In the genomic region with DNA sequence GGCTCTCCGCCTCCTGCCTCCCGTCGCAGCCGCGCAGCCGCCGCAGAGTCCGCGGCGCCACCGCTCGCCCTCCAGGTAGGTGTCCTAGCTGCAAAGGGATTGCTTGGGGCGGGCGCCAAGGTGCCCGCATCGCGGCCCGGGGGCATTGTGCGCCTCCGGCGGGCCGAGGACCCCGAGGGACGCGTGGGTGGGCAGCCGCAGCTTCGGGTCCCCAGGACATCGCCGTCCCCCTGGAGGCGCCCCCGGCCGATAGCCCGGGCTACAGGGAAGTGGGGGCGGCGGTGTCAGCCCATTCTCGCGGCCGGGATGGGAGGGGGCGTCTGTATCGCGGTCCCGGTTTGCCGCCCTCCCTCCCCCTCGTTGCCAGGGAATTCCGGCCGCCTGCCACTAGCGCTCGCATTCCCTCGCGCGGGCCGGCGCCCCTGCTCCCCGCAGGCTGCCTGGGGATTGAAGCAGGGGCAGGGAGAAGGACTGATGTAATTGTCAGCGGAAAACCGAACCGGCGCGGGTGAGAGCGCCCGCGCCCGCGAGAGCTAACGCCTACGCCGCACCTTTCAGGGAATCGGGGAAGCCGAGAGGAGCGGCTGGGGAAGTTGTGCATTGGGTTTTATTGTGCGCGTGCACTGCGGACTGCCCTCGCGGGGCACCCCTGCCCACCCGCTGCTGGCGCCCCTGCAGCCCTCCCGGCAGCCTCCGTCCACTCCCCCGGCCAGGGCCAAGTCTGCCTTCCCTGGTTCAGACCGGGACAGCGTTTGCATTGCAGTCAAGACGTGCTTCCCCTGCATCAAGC, we compare ENCODE assay signal across 8 cellular contexts. TPM values are rescaled to one million over a fixed set of nuclear protein-coding genes. Genes with fewer than 3 reads are reported as not detected.
DNase-seq lines count a peak whose midpoint lies in the region; ATAC-seq, FAIRE-seq and TF ChIP-seq lines count a peak whose summit lies in the region.

No MANE protein-coding gene starts in this region.

- TF ChIP-seq POLR2A in GM12891 (IDR thresholded peaks at IDR 0.05; ENCODE audit: low read depth, low read length) (no peak), GM12878 (IDR thresholded peaks at IDR 0.05; ENCODE audit: low read depth, low read length) (no peak)

- WGBS in GM12878 (ENCODE audit: insufficient coverage, insufficient replicate concordance, low lambda C conversion rate, missing lambda C conversion rate): 1% methylated on average over 61 of the region's 83 CpGs
- no CpG with 5 or more reads among the region's 83 CpGs for WGBS in iPS DF 6.9 (ENCODE audit: insufficient coverage, insufficient read length)

- H3K4me2 ChIP-seq in GM12878 (ENCODE audit: control insufficient read depth, insufficient read depth): peak overlapping the region; percentile 97

- H3K79me2 ChIP-seq in ACC112 (ENCODE audit: control insufficient read depth, insufficient read depth, low read length, unreplicated experiment) (no peaks in the 10 kb centered on the region), GM12878 (ENCODE audit: control insufficient read depth, insufficient read depth, low read length) (no peaks in the 10 kb centered on the region)

- H3K9me3 ChIP-seq in GM12878 (replicated peaks; ENCODE audit: control insufficient read depth, insufficient read depth, low read length): no peaks in the 10 kb centered on the region
- no peaks in the 10 kb centered on the region for H3K9me3 ChIP-seq in iPS DF 6.9 (ENCODE audit: control insufficient read depth, insufficient read depth, low read length)

- TF ChIP-seq RAD21 in GM12878 (IDR thresholded peaks at IDR 0.05; ENCODE audit: insufficient read depth, low read depth, low read length): no peak

- H3K36me3 ChIP-seq in ACC112 (ENCODE audit: insufficient read depth, low read length): no peaks in the 10 kb centered on the region
- H3K36me3 ChIP-seq in GM12878 (ENCODE audit: control insufficient read depth in 2 of 2, insufficient read depth in 2 of 2, low read length in 1 of 2): no peaks in the 10 kb centered on the region
- H3K36me3 ChIP-seq in iPS DF 6.9 (ENCODE audit: control insufficient read depth, insufficient read depth, low read length): no peaks in the 10 kb centered on the region
- no peaks in the 10 kb centered on the region for H3K36me3 ChIP-seq in rectal smooth muscle tissue (ENCODE audit: control insufficient read depth, insufficient read depth, low read length)

- SMC1A ChIA-PET in GM12878 (lab: Charles Lee; ENCODE audit: uncharacterized antibody, unreplicated experiment): no interaction called here

- BruUV-seq in GM12878 (replicated peaks; lab: Mats Ljungman, UMichigan): no TSS peak

- POLR2A ChIA-PET in GM12878 (lab: Charles Lee): no interaction called here

- no peak overlapping the region for H3K9ac ChIP-seq in GM12878 (ENCODE audit: control insufficient read depth, insufficient read depth, low read length)
- no peak overlapping the region for H3K9ac ChIP-seq in rectal smooth muscle tissue (ENCODE audit: low read length)

- no peaks in the 10 kb centered on the region for H3K4me1 ChIP-seq in ACC112 (ENCODE audit: control insufficient read depth, insufficient read depth, low read length, unreplicated experiment)
- H3K4me1 ChIP-seq in GM12878 (ENCODE audit: control insufficient read depth, insufficient read depth, low read length): no peaks in the 10 kb centered on the region
- H3K4me1 ChIP-seq in iPS DF 6.9 (ENCODE audit: control insufficient read depth, insufficient read depth, low read length): no peaks in the 10 kb centered on the region
- H3K4me1 ChIP-seq in rectal smooth muscle tissue (ENCODE audit: control insufficient read depth, insufficient read depth, low read length): no peaks in the 10 kb centered on the region

- RAD21 ChIA-PET in GM12878 (lab: Charles Lee; ENCODE audit: unreplicated experiment): no interaction called here

- H3K4me3 ChIP-seq in ACC112 (ENCODE audit: low read depth, low read length) (peak overlapping the region; percentile 88), GM12878 (peak overlapping the region; percentile 73), iPS DF 6.9 (ENCODE audit: low read length) (peak overlapping the region; percentile 92), rectal smooth muscle tissue (ENCODE audit: low read length) (peak overlapping the region; percentile 78)

- CTCF ChIA-PET in GM12878 (lab: Yijun Ruan, JAX): interaction anchor here (1.2 kb wide), 1 partner anchor 101 kb away, joined by 3 read pairs; no protein-coding TSS in a partner anchor

- H2AFZ ChIP-seq in ACC112 (ENCODE audit: low read length, unreplicated experiment): peak overlapping the region; percentile 97
- peak overlapping the region; percentile 77 for H2AFZ ChIP-seq in GM12878 (ENCODE audit: control insufficient read depth, low read depth, low read length)

- H3K27ac ChIP-seq in ACC112 (ENCODE audit: low read depth, low read length): peak overlapping the region; percentile 22; the same call in 1 of the 2 replicates
- no peak overlapping the region for H3K27ac ChIP-seq in GM12878 (ENCODE audit: control insufficient read depth, insufficient read depth)
- no peak overlapping the region for H3K27ac ChIP-seq in iPS DF 6.9 (ENCODE audit: low read length)
- peak overlapping the region; percentile 84 for H3K27ac ChIP-seq in rectal smooth muscle tissue (ENCODE audit: low read depth, low read length)

- H3K27me3 ChIP-seq in ACC112 (ENCODE audit: insufficient read depth, low read length) (no peaks in the 10 kb centered on the region), GM12878 (replicated peaks in 1 of 2; ENCODE audit: control insufficient read depth in 2 of 2, insufficient read depth in 2 of 2, low read length in 1 of 2) (peaks cover 4 to 16% of the 10 kb centered on the region in 2 experiments; a peak in 3 of 4 replicates), iPS DF 6.9 (ENCODE audit: control insufficient read depth, insufficient read depth, low read length) (peaks cover 15% of the 10 kb centered on the region), rectal smooth muscle tissue (ENCODE audit: control insufficient read depth, insufficient read depth, low read length) (no peaks in the 10 kb centered on the region)

- TF ChIP-seq CTCF in GM12878 (IDR thresholded peaks at IDR 0.05 in 2 of 3, conservative IDR thresholded peaks at IDR 0.05 in 1 of 3; ENCODE audit: control insufficient read depth in 2 of 3, extremely low read depth in 1 of 3, insufficient read depth in 1 of 3, low read depth in 3 of 3, low read length in 3 of 3): no peak

- DNase-seq in GM12891 (ENCODE audit: insufficient read length, low spot score) (peak; percentile 24), GM12878 (ENCODE audit: low read depth, low spot score) (no peak), iPS DF 6.9 (ENCODE audit: low read depth, low spot score) (no peak), GM19239 (ENCODE audit: insufficient read length, low spot score) (no peak)

- intact Hi-C loops in GM12878 (cut with micrococcal nuclease; ENCODE audit: unreplicated experiment): loop anchor here (2.0 kb wide), 1 partner anchor 82 kb away; the partner anchor contains the start of gene RBM45

- no peak for TF ChIP-seq EP300 in GM12878 (IDR thresholded peaks at IDR 0.05; ENCODE audit: borderline replicate concordance in 1 of 2, control insufficient read depth in 1 of 2, low read depth in 2 of 2, low read length in 2 of 2)

- in situ Hi-C loops in GM12878 (cut with MboI): no loop called here

- ATAC-seq in HG03139 (IDR thresholded peaks at IDR 0.05; ENCODE audit: unreplicated experiment): peak; percentile 0
- ATAC-seq in GM12878: peak; percentile 20

- H4K20me1 ChIP-seq in GM12878 (ENCODE audit: control insufficient read depth, insufficient read depth): no peaks in the 10 kb centered on the region

- FAIRE-seq in GM12891 (lab: Jason Lieb, UNC) (peak; percentile 77), GM12878 (lab: Jason Lieb, UNC) (no peak), GM19239 (lab: Jason Lieb, UNC) (no peak)

TF ChIP-seq in GM12891, 5 proteins besides CTCF, POLR2A, EP300 and RAD21 (continues in another document):
- TF ChIP-seq POLR2AphosphoS5 (IDR thresholded peaks at IDR 0.05; ENCODE audit: low read depth, low read length): no peak
- TF ChIP-seq POU2F2 (IDR thresholded peaks at IDR 0.05; ENCODE audit: low read depth, low read length): no peak
- no peak for TF ChIP-seq SPI1 (IDR thresholded peaks at IDR 0.05; ENCODE audit: low read depth, low read length)
- TF ChIP-seq TAF1 (IDR thresholded peaks at IDR 0.05; ENCODE audit: low read depth, low read length): no peak

TF ChIP-seq in GM12878, 131 proteins besides CTCF, POLR2A, EP300 and RAD21 (continues in another document):
- no peak for TF ChIP-seq SIX5 (IDR thresholded peaks at IDR 0.05; ENCODE audit: low read depth, low read length, severe bottlenecking)
- no peak for TF ChIP-seq IKZF1 (conservative IDR thresholded peaks at IDR 0.05)
- no peak for TF ChIP-seq HDGF (IDR thresholded peaks at IDR 0.05)
- TF ChIP-seq RAD51 (IDR thresholded peaks at IDR 0.05): no peak
- peak in 1 of 2 experiments; percentile 14; a peak in 1 of 3 replicates for TF ChIP-seq EGR1 (IDR thresholded peaks at IDR 0.05; ENCODE audit: borderline replicate concordance in 1 of 2, low read depth in 2 of 2, low read length in 2 of 2)
- no peak for TF ChIP-seq GATAD2B (conservative IDR thresholded peaks at IDR 0.05; ENCODE audit: low read depth)
- no peak for TF ChIP-seq BCL11A (IDR thresholded peaks at IDR 0.05; ENCODE audit: low read depth, low read length)
- no peak for TF ChIP-seq ZNF274 (IDR thresholded peaks at IDR 0.05; ENCODE audit: insufficient read depth, insufficient read length)

RNA-seq across cellular contexts. Expression of gene OSBPL6, which starts 0.5 kb away (rescaled TPM):
- polyA plus RNA-seq in GM12891 (2012; ENCODE audit: low read depth, missing spikeins): 0.04 TPM
- polyA plus RNA-seq in PFSK-1 (2012; ENCODE audit: insufficient read length, low read depth): 38.4 TPM
- total RNA-seq in GM12878 (2013; cell fraction: nucleolus; rRNA removed): not detected in 2 replicates
- total RNA-seq in GM12878 (2014; rRNA removed) (0.06 TPM in 1 of 2 replicates, not detected in the other), GM12878 (2014; rRNA removed; fragmentation: Illumina TruSeq; extraction: Trizol) (not detected in 2 replicates), GM12878 (2021) (0.11 TPM in 1 of 2 replicates, not detected in the other)
- not detected for polyA plus RNA-seq in GM12878 (2011; ENCODE audit: low read depth)
- polyA plus RNA-seq in GM12878 (2011; rRNA removed) (0.03 and 0.06 TPM in 2 replicates), GM12878 (2014; fragmentation: Illumina TruSeq; extraction: Trizol) (0.01 TPM in 1 of 2 replicates, not detected in the other), GM12878 (2014; fragmentation: Nextera tagmentation; extraction: Ambion mirVana) (not detected), GM12878 (2014; rRNA removed) (0.08 TPM in 2 replicates), GM12878 (2016; fragmentation: Nextera tagmentation; extraction: Ambion mirVana) (under 1 TPM in 1 of 2 experiments, not detected in 1; 0.03 TPM)
- polyA plus RNA-seq in GM12878 (2011; cell fraction: cytosol; rRNA removed): 0.06 TPM in 1 of 2 replicates, not detected in the other
- polyA plus RNA-seq in GM12878 (2011; cell fraction: nucleus; rRNA removed): 0.03 and 0.06 TPM in 2 replicates
- polyA plus RNA-seq in GM12878 (2012): 0.03 and 0.10 TPM in 2 replicates
- polyA minus RNA-seq in GM12878 (2011; rRNA and poly(A)+ RNA removed): 0.10 TPM in 1 of 2 replicates, not detected in the other
- not detected in 2 replicates for polyA minus RNA-seq in GM12878 (2011; cell fraction: cytosol; rRNA and poly(A)+ RNA removed)
- polyA minus RNA-seq in GM12878 (2011; cell fraction: nucleus; rRNA and poly(A)+ RNA removed): not detected in 2 replicates

Comparison
In these comparisons a context has a peak if more than half of its experiments do, and no peak if none do; other contexts are left out.
1. H3K27ac ChIP-seq: peak in ACC112 (single experiment) and rectal smooth muscle tissue (single experiment); none in GM12878 (single experiment) and iPS DF 6.9 (single experiment).
2. Peak in every context shown above with its lines, with median percentiles within 50 percentile points of each other: H3K4me3 ChIP-seq.